ENCODE assay signal across 10 cellular contexts in the genomic region with DNA sequence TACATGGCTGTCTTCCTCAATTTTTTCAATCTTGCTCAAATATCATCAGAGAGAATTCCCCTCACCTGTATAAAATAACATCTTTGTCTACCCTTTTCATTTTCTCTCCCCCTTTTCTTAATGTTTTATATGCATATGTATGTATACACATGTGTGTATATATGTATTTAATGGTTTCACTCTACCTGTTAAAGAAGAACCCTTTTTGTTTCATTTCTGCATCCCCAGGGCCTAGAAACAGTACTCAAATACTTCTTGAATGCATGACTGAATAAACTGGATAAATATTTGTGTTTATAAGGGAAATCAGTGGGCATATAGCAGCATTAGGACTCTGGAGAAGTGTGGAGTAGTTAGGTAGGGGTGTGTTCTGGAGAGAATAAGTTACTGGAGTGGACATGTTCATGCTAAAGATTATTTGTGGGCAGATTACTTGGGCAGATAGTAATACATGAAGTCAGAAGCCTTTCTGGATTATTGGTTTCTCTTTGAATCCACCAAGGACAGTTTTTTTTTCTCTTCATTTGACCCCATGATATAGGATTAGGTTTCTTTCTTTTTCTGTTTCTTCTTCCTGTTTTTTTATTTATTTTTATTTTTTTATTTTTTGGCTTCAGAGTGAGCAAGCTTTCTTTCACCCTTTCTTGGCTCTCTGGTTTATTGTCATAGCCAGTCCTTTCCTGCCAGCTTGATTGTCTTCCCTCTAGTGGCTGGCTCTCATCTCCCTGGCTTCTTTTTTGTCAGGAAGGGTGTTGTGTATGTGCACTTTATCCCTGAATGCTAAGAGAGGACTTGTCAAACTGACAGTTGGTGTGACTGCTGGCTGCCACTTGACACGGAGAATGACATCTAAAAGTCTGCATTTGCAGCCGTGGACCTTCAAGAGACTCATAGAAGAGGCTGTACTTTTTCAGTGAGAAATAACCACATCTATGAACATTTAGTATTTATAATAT.
A peak's percentile ranks its signal among the peaks of the same experiment; 100 is the strongest.
DNase-seq lines count a peak whose midpoint lies in the region; TF ChIP-seq lines count a peak whose summit lies in the region.
"Had no signal": no experiment of that assay in that cellular context is flagged by ENCODE, and none has a peak within 500 bp of the region (broad histone marks: within the 10 kb centered on the region; RNA-seq: fewer than 3 reads in every experiment).

No MANE protein-coding gene starts in this region.

- H3K4me3 ChIP-seq in choroid plexus epithelial cell (ENCODE audit: low read depth, low read length), result no peak overlapping the region

- peak; percentile 50 for TF ChIP-seq CTCF in choroid plexus epithelial cell (conservative IDR thresholded peaks at IDR 0.05; ENCODE audit: low read depth, low read length)

- intact Hi-C loops in posterior vena cava (cut with DNase I), result loop anchor here in 1 of 2 donors (5.0 to 10.0 kb wide), 2 partner anchors 347 to 385 kb away; a partner anchor contains a TSS

- peak; percentile 3 for DNase-seq in NCI-H345 (lab: John Stamatoyannopoulos, UW)
- no peak for DNase-seq in NCI-H345 treated with DMSO at 0.1 percent for 48 hours (lab: John Stamatoyannopoulos, UW; ENCODE audit: unreplicated experiment)
- peak; percentile 36 for DNase-seq in NCI-H2029 (lab: John Stamatoyannopoulos, UW)
- DNase-seq in choroid plexus epithelial cell (ENCODE audit: low read depth), result no peak
- DNase-seq in posterior vena cava (ENCODE audit: low spot score), result peak; percentile 40
- DNase-seq in NCI-H1436 treated with DMSO at 0.1 percent for 48 hours (lab: John Stamatoyannopoulos, UW), result no peak
- no peak for DNase-seq in midbrain (lab: John Stamatoyannopoulos, UW)
- DNase-seq in epidermal melanocyte (ENCODE audit: insufficient read length, low spot score), result no peak
- DNase-seq: CD4-positive, alpha-beta T cell; NCI-H446 treated with DMSO at 0.1 percent for 48 hours had no signal

Comparison
In these comparisons a context has a peak if more than half of its experiments do, and no peak if none do; other contexts are left out.
1. DNase-seq: peak in NCI-H345 (single experiment), NCI-H2029 (single experiment) and posterior vena cava (single experiment); none in NCI-H345 treated with DMSO at 0.1 percent for 48 hours (single experiment), choroid plexus epithelial cell (single experiment), NCI-H1436 treated with DMSO at 0.1 percent for 48 hours (single experiment), midbrain (single experiment) and epidermal melanocyte (single experiment).